In the genomic region with DNA sequence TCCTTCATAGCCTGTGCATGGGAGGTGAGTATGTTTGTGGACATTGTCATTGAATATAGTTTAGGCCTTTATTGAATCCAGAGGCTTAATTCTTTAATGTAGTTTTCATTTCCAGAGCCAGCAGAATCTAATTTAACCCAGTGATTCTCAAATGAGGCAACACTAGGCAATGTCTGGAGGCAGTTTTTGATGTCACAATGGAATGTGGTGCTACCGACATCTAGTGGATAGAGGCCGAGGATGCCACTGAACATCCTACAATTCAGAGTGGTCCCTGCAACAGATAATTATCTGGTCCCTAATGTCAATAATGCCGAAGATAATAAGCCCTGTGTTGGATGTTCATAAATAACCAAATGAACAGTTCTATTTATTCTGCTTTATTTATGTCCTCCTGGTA, we compare ENCODE assay signal across 22 cellular contexts.
DNase-seq lines count a peak whose midpoint lies in the region; FAIRE-seq and TF ChIP-seq lines count a peak whose summit lies in the region.
"Had no signal": no experiment of that assay in that cellular context is flagged by ENCODE, and none has a peak within 500 bp of the region (broad histone marks: within the 10 kb centered on the region; RNA-seq: fewer than 3 reads in every experiment).

No MANE protein-coding gene starts in this region.

- TF ChIP-seq CTCF in GM10266 (IDR thresholded peaks at IDR 0.05; ENCODE audit: control insufficient read depth, insufficient read depth, low read depth, missing control alignments) (peak; percentile 34), H1 (IDR thresholded peaks at IDR 0.05; ENCODE audit: control extremely low read depth in 1 of 3, insufficient read depth in 1 of 3, low read depth in 1 of 3, low read length in 3 of 3) (peak; percentile 27 to 72 (median 57))

- H3K9ac ChIP-seq in H1 (replicated peaks in 1 of 4; ENCODE audit: extremely low read depth in 1 of 4, low read depth in 3 of 4, low read length in 3 of 4) (no peak overlapping the region), mesendoderm (ENCODE audit: low read length) (no peak overlapping the region)

- no peak overlapping the region for H2BK20ac ChIP-seq in H1 (ENCODE audit: low read length)

- POLR2A ChIA-PET in H1 (lab: Charles Lee; ENCODE audit: partially characterized antibody): no interaction called here

- no peaks in the 10 kb centered on the region for H3K9me3 ChIP-seq in H1 (ENCODE audit: insufficient read depth in 2 of 2, low read depth in 1 of 2, low read length in 1 of 2)
- H3K9me3 ChIP-seq: breast epithelium, mucosa of descending colon had no signal

- FAIRE-seq in H1 (lab: Jason Lieb, UNC) (peak; percentile 99), RCC 7860 (lab: Jason Lieb, UNC) (no peak)

- H3K79me1 ChIP-seq in H1 (ENCODE audit: low read depth, low read length): no peaks in the 10 kb centered on the region
- H3K79me1 ChIP-seq in mesendoderm (ENCODE audit: low read length): no peaks in the 10 kb centered on the region

- H3K36me3 ChIP-seq in H1 (ENCODE audit: control insufficient read depth in 2 of 4, insufficient read depth in 4 of 4, low read length in 3 of 4) (no peaks in the 10 kb centered on the region), mesendoderm (ENCODE audit: control insufficient read depth, insufficient read depth, low read length) (no peaks in the 10 kb centered on the region)
- H3K36me3 ChIP-seq: breast epithelium had no signal

- no peak overlapping the region for H3K14ac ChIP-seq in H1 (ENCODE audit: insufficient read length)

- H2BK5ac ChIP-seq in H1 (ENCODE audit: low read depth, low read length) (no peak overlapping the region), mesendoderm (ENCODE audit: low read length) (no peak overlapping the region)

- no peak overlapping the region for H2BK15ac ChIP-seq in H1 (ENCODE audit: low read length)
- H2BK15ac ChIP-seq in mesendoderm (replicated peaks; ENCODE audit: low read depth): no peak overlapping the region

- no peaks in the 10 kb centered on the region for H3K23me2 ChIP-seq in H1 (ENCODE audit: low read depth, low read length)

- H3K18ac ChIP-seq in H1 (ENCODE audit: extremely low read depth, low read length) (no peak overlapping the region), mesendoderm (ENCODE audit: low read length) (no peak overlapping the region)

- no peak overlapping the region for H3K4me3 ChIP-seq in Jurkat, Clone E6-1 (ENCODE audit: low read length)
- H3K4me3 ChIP-seq in H1 (ENCODE audit: extremely low read depth in 1 of 4, insufficient read depth in 2 of 4, low read depth in 3 of 4, low read length in 4 of 4) (no peak overlapping the region), mesendoderm (ENCODE audit: low read length) (no peak overlapping the region)
- H3K4me3 ChIP-seq: breast epithelium, coronary artery, mucosa of descending colon had no signal

- H3K79me2 ChIP-seq in H1 (ENCODE audit: control insufficient read depth in 1 of 2, insufficient read depth in 2 of 2, low read length in 2 of 2) (no peaks in the 10 kb centered on the region), mesendoderm (ENCODE audit: control insufficient read depth, insufficient read depth, low read length) (no peaks in the 10 kb centered on the region)

- H3K27ac ChIP-seq in H1 (ENCODE audit: low read depth, low read length): no peak overlapping the region
- no peak overlapping the region for H3K27ac ChIP-seq in mesendoderm (ENCODE audit: low read depth, low read length)
- H3K27ac ChIP-seq: breast epithelium, coronary artery had no signal

- TF ChIP-seq EP300 in H1 (IDR thresholded peaks at IDR 0.05; ENCODE audit: borderline replicate concordance in 1 of 2, low read depth in 2 of 2, low read length in 2 of 2): no peak

- CTCF ChIA-PET in H1 (lab: Charles Lee; ENCODE audit: partially characterized antibody): interaction anchor here (0.7 to 1.6 kb wide), 2 partner anchors 16 to 19 kb away, joined by 3 to 4 read pairs; no protein-coding TSS in a partner anchor

- in situ Hi-C loops in G401 (cut with HindIII; ENCODE audit: low sequenced_read_pairs): no loop called here

- H3K4me2 ChIP-seq in H1 (ENCODE audit: insufficient read depth in 1 of 2, low read depth in 2 of 2, low read length in 2 of 2) (no peak overlapping the region), mesendoderm (ENCODE audit: low read length) (no peak overlapping the region)

- TF ChIP-seq RAD21 in H1 (IDR thresholded peaks at IDR 0.05 in 1 of 2, conservative IDR thresholded peaks at IDR 0.05 in 1 of 2; ENCODE audit: low read depth in 2 of 2, low read length in 2 of 2): peak; percentile 83 to 87

- H3K27me3 ChIP-seq in H1 (replicated peaks in 1 of 4; ENCODE audit: control insufficient read depth in 3 of 4, extremely low read depth in 1 of 4, insufficient read depth in 3 of 4, low read length in 3 of 4) (no peaks in the 10 kb centered on the region), mesendoderm (ENCODE audit: insufficient read depth, low read length, poor library complexity) (no peaks in the 10 kb centered on the region)
- H3K27me3 ChIP-seq: breast epithelium had no signal

- H2AK5ac ChIP-seq in H1 (ENCODE audit: low read depth, low read length): no peak overlapping the region
- no peak overlapping the region for H2AK5ac ChIP-seq in mesendoderm (ENCODE audit: low read length)

- no peaks in the 10 kb centered on the region for H4K20me1 ChIP-seq in H1 (replicated peaks in 1 of 2; ENCODE audit: control insufficient read depth in 1 of 2, insufficient read depth in 2 of 2, low read length in 2 of 2)

- H2BK120ac ChIP-seq in H1 (replicated peaks; ENCODE audit: low read depth, low read length) (no peak overlapping the region), mesendoderm (ENCODE audit: low read depth, low read length) (no peak overlapping the region)

- H2BK12ac ChIP-seq in H1 (ENCODE audit: low read depth, low read length): no peak overlapping the region

- H3K56ac ChIP-seq in H1 (replicated peaks; ENCODE audit: insufficient read length, low read depth, low read length) (no peak overlapping the region), mesendoderm (ENCODE audit: low read length) (no peak overlapping the region)

- H3K4ac ChIP-seq in H1 (replicated peaks; ENCODE audit: insufficient read length, low read depth, low read length) (no peak overlapping the region), mesendoderm (ENCODE audit: low read depth, low read length) (no peak overlapping the region)

- TF ChIP-seq POLR2A in H1 (IDR thresholded peaks at IDR 0.05; ENCODE audit: control extremely low read depth in 1 of 2, low read depth in 2 of 2, low read length in 2 of 2): no peak

- H4K91ac ChIP-seq in H1 (replicated peaks; ENCODE audit: insufficient read length, low read length): no peak overlapping the region

- H4K8ac ChIP-seq in H1 (ENCODE audit: extremely low read depth, insufficient read depth, low read length): no peak overlapping the region
- no peak overlapping the region for H4K8ac ChIP-seq in mesendoderm (ENCODE audit: low read depth, low read length)

- no peak overlapping the region; the same call in 1 of the 2 replicates for H2AFZ ChIP-seq in H1 (ENCODE audit: low read length)

- peak; percentile 4 for DNase-seq in GM10266 (ENCODE audit: extremely low spot score)
- peak; percentile 1 for DNase-seq in Jurkat, Clone E6-1 (ENCODE audit: low read depth, low spot score)
- DNase-seq in H1 (ENCODE audit: low read depth in 1 of 2, low spot score in 2 of 2): no peak
- peak; percentile 63 for DNase-seq in mesendoderm
- DNase-seq in DMS53 (lab: John Stamatoyannopoulos, UW): no peak
- DNase-seq in RCC 7860 (ENCODE audit: low spot score): no peak
- DNase-seq in activated CD8-positive, alpha-beta memory T cell treated with anti-CD3 and anti-CD28 coated beads, Interleukin-2, amount 50 U/mL, for 48 hours: no peak
- no peak for DNase-seq in G401 (ENCODE audit: low spot score)
- DNase-seq: activated naive CD4-positive, alpha-beta T cell; activated T-cell treated with anti-CD3 and anti-CD28 coated beads, Interleukin-2, amount 50 U/mL, for 4 hours; amniotic stem cell; endodermal cell; GDM1; IMR-90; left ventricle myocardium superior; MM.1S; mucosa of descending colon; NCI-H1436; Right ventricle myocardium superior; T1000 had no signal

- H3K23ac ChIP-seq in H1 (ENCODE audit: insufficient read length): no peak overlapping the region
- H3K23ac ChIP-seq in mesendoderm (ENCODE audit: low read length): no peak overlapping the region

- H4K5ac ChIP-seq in H1 (ENCODE audit: insufficient read length, low read depth, low read length) (no peak overlapping the region), mesendoderm (ENCODE audit: low read length) (no peak overlapping the region)

- H3K4me1 ChIP-seq in H1 (replicated peaks in 1 of 4; ENCODE audit: control insufficient read depth in 3 of 4, insufficient read depth in 4 of 4, low read length in 3 of 4): no peaks in the 10 kb centered on the region
- H3K4me1 ChIP-seq in mesendoderm (ENCODE audit: control insufficient read depth, low read depth, low read length): no peaks in the 10 kb centered on the region
- H3K4me1 ChIP-seq: breast epithelium had no signal

- 44% methylated on average over 3 of the region's 3 CpGs; no CpG with 5 or more reads in 1 of the 2 experiments for WGBS in H1 (ENCODE audit: extremely low coverage in 1 of 2, insufficient coverage in 1 of 2, insufficient read length in 1 of 2, insufficient replicate concordance in 2 of 2, low coverage in 1 of 2, low lambda C conversion rate in 2 of 2, missing lambda C conversion rate in 1 of 2), 2 experiments
- no CpG with 5 or more reads among the region's 3 CpGs for WGBS in mesendoderm (ENCODE audit: extremely low coverage, insufficient coverage, low lambda C conversion rate)

TF ChIP-seq in H1, 55 proteins besides CTCF, POLR2A, EP300 and RAD21:
- TF ChIP-seq CEBPB (IDR thresholded peaks at IDR 0.05; ENCODE audit: low read depth, low read length) (peak; percentile 66; the same call in 1 of the 2 replicates), TEAD4 (IDR thresholded peaks at IDR 0.05; ENCODE audit: low read depth, low read length) (0 out of 2 replicates have a peak, but pooled peaks have one; percentile 6), BACH1 (IDR thresholded peaks at IDR 0.05; ENCODE audit: low read length) (no peak), NANOG (IDR thresholded peaks at IDR 0.05; ENCODE audit: insufficient read depth, low read depth, low read length, poor library complexity, severe bottlenecking) (no peak)
- TF ChIP-seq, protein P1, sequence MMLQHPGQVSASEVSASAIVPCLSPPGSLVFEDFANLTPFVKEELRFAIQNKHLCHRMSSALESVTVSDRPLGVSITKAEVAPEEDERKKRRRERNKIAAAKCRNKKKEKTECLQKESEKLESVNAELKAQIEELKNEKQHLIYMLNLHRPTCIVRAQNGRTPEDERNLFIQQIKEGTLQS (IDR thresholded peaks at IDR 0.05; ENCODE audit: insufficient read depth, low read depth, low read length): no peak

Comparison
In these comparisons a context has a peak if more than half of its experiments do, and no peak if none do; other contexts are left out.
1. DNase-seq: peak in GM10266 (single experiment), Jurkat, Clone E6-1 (single experiment) and mesendoderm (single experiment); none in H1 (0 of 2), DMS53 (single experiment), RCC 7860 (single experiment), activated CD8-positive, alpha-beta memory T cell treated with anti-CD3 and anti-CD28 coated beads, Interleukin-2, amount 50 U/mL, for 48 hours (single experiment) and G401 (single experiment).